Comparison of ENCODE assay signal across 11 cellular contexts in genomic region chr22:26617251-26618199, GRCh38. TPM values are rescaled to one million over a fixed set of nuclear protein-coding genes. Genes with fewer than 3 reads are reported as not detected.
DNase-seq lines count a peak whose midpoint lies in the region; ATAC-seq and TF ChIP-seq lines count a peak whose summit lies in the region.
"Had no signal": no experiment of that assay in that cellular context is flagged by ENCODE, and none has a peak within 500 bp of the region (broad histone marks: within the 10 kb centered on the region; RNA-seq: fewer than 3 reads in every experiment).

CRYBB1 (minus strand) TSS chr22:26618027; CDS start chr22:26616319, 1,708 bp downstream.

- WGBS in ectodermal cell, 2 experiments: 45 to 47% methylated on average over 7 of the region's 7 CpGs

- intact Hi-C loops in CD14-positive monocyte (cut with micrococcal nuclease): no loop called here
- intact Hi-C loops in mucosa of descending colon (cut with DNase I, micrococcal nuclease): no loop called here

- peaks cover 16% of the 10 kb centered on the region for H3K27me3 ChIP-seq in ectodermal cell (ENCODE audit: control insufficient read depth, insufficient read depth, low read length, poor library complexity, severe bottlenecking)

- H3K27me3 Mint-ChIP-seq in CD14-positive monocyte (ENCODE audit: low read depth in 3 of 3): peaks cover 1 to 8% (median 2%) of the 10 kb centered on the region in 3 donors

- H3K36me3 ChIP-seq in ectodermal cell (ENCODE audit: control insufficient read depth, insufficient read depth, low read length): no peaks in the 10 kb centered on the region
- no peaks in the 10 kb centered on the region for H3K36me3 ChIP-seq in mucosa of descending colon (ENCODE audit: low read depth)
- H3K36me3 ChIP-seq: cardiac muscle cell had no signal

- no peak for TF ChIP-seq CTCF in CD14-positive monocyte (IDR thresholded peaks at IDR 0.05)
- TF ChIP-seq CTCF in mucosa of descending colon (IDR thresholded peaks at IDR 0.05): no peak

- no peaks in the 10 kb centered on the region for H3K9me3 Mint-ChIP-seq in CD14-positive monocyte

- peaks cover 48% of the 10 kb centered on the region for H3K4me1 Mint-ChIP-seq in CD14-positive monocyte

- H3K4me1 ChIP-seq in ectodermal cell (ENCODE audit: control insufficient read depth, insufficient read depth, low read length): peaks cover 30% of the 10 kb centered on the region
- no peaks in the 10 kb centered on the region for H3K4me1 ChIP-seq in mucosa of descending colon (ENCODE audit: low read depth)

- ATAC-seq in mucosa of descending colon (peak; percentile 40), HG03342 (IDR thresholded peaks at IDR 0.05; ENCODE audit: unreplicated experiment) (no peak), HG03135 (IDR thresholded peaks at IDR 0.05; ENCODE audit: unreplicated experiment) (no peak), GM21717 (IDR thresholded peaks at IDR 0.05; ENCODE audit: unreplicated experiment) (no peak), HG03159 (IDR thresholded peaks at IDR 0.05; ENCODE audit: unreplicated experiment) (no peak)

- H3K27ac ChIP-seq in ectodermal cell (ENCODE audit: insufficient read depth, low read depth, low read length, poor library complexity, severe bottlenecking): peak within 1 kb of the TSS; percentile 3
- H3K27ac ChIP-seq: cardiac muscle cell had no signal

- peak within 1 kb of the TSS; percentile 90 to 96 (median 93) for H3K27ac Mint-ChIP-seq in CD14-positive monocyte

- H3K9me3 ChIP-seq in ectodermal cell (ENCODE audit: control insufficient read depth, low read length): no peaks in the 10 kb centered on the region
- H3K9me3 ChIP-seq in mucosa of descending colon: no peaks in the 10 kb centered on the region

- peak within 1 kb of the TSS in 1 of 2 donors; percentile 76 for H3K4me3 Mint-ChIP-seq in CD14-positive monocyte

- DNase-seq in CD14-positive monocyte (ENCODE audit: low spot score) (peak; percentile 60), NAMALWA (ENCODE audit: low spot score) (peak; percentile 25), mucosa of descending colon (peak in 1 of 3 donors; percentile 39)
- DNase-seq: activated CD8-positive, alpha-beta memory T cell treated with anti-CD3 and anti-CD28 coated beads for 24 hours; NCI-H446 treated with DMSO at 0.1 percent for 48 hours had no signal

- no peak within 1 kb of the TSS for H3K4me3 ChIP-seq in ectodermal cell (ENCODE audit: insufficient read depth, low read depth, low read length)
- no peak within 1 kb of the TSS for H3K4me3 ChIP-seq in mucosa of descending colon
- H3K4me3 ChIP-seq: cardiac muscle cell had no signal

- no peaks in the 10 kb centered on the region for H3K36me3 Mint-ChIP-seq in CD14-positive monocyte

RNA-seq across cellular contexts. Expression of gene CRYBB1, which starts in this region (rescaled TPM):
- polyA plus RNA-seq in CD14-positive monocyte: 1 to 10 TPM in 1 of 2 donors, under 1 TPM in 1; 0.78 to 1.6 TPM
- polyA plus RNA-seq in ectodermal cell (2013, experiment 1 of 4): not detected
- polyA plus RNA-seq in ectodermal cell (2013, experiment 2 of 4): 0.44 TPM
- 1.5 TPM for polyA plus RNA-seq in ectodermal cell (2013, experiment 3 of 4)
- polyA plus RNA-seq in ectodermal cell (2013, experiment 4 of 4): 0.41 TPM
- 1 to 10 TPM in 1 of 3 donors, not detected in 2; 1.0 TPM for total RNA-seq in mucosa of descending colon
- total RNA-seq: cardiac muscle cell had no signal
- polyA plus RNA-seq: cardiac muscle cell had no signal
